Comparison of ENCODE assay signal across 1 cellular context in the genomic region with DNA sequence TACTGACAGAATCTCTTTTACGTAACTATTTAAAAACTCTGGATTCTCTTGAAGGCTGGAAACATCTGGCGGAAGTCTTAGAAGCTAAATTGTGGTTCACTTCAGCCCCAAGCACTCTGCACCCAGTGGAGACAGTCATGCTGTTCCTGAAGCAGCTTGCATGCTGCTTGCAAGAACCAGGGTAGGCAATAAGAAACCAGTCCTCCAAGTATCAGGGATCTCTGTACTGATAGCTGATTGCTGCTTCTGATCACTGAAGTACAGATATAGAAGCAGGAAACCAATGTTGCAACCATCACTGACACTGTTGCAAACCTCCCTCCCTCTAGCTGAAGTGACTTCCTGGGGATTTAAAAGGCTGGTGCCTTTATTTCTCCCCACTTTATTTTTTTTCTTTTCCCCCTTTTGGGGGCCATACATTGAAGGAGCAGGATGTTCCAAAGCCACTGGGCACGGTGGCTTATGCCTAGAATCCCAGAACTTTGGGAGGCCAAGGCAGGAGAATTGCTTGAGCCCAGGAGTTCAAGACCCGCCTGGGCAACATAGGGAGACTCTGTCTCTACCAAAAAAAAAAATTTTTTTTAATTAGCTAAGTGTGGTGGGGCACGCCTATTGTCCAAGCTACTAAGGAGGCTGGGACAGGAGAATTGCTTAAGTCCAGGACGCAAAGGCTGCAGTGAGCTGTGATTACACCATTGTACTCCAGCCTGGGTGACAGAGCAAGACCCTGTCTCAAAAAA.
TF ChIP-seq lines count a peak whose summit lies in the region.

No MANE protein-coding gene starts in this region.

TF ChIP-seq in GM12878, 131 proteins besides CTCF, POLR2A, EP300 and RAD21:
- TF ChIP-seq ZNF217 (IDR thresholded peaks at IDR 0.05) (no peak), RUNX3 (IDR thresholded peaks at IDR 0.05; ENCODE audit: low read length) (peak; percentile 85), GABPA (IDR thresholded peaks at IDR 0.05; ENCODE audit: low read depth) (no peak), TCF12 (IDR thresholded peaks at IDR 0.05; ENCODE audit: low read depth, low read length) (0 out of 2 replicates have a peak, but pooled peaks have one; percentile 50), MEF2A (IDR thresholded peaks at IDR 0.05; ENCODE audit: insufficient read depth, low read depth, low read length) (0 out of 2 replicates have a peak, but pooled peaks have one; percentile 35), EED (IDR thresholded peaks at IDR 0.05; ENCODE audit: low read depth) (peak; percentile 66), FOXK2 (IDR thresholded peaks at IDR 0.05) (no peak), SIN3A (IDR thresholded peaks at IDR 0.05; ENCODE audit: low read depth, low read length) (no peak), RAD51 (IDR thresholded peaks at IDR 0.05) (no peak), CREM (IDR thresholded peaks at IDR 0.05; ENCODE audit: low read depth) (peak; percentile 13; the same call in 1 of the 2 replicates), CBX5 (IDR thresholded peaks at IDR 0.05; ENCODE audit: low read depth) (peak; percentile 87; the same call in 1 of the 2 replicates), ZSCAN29 (IDR thresholded peaks at IDR 0.05) (no peak), CREB1 (IDR thresholded peaks at IDR 0.05; ENCODE audit: low read depth) (0 out of 2 replicates have a peak, but pooled peaks have one; percentile 15), TCF3 (IDR thresholded peaks at IDR 0.05; ENCODE audit: borderline replicate concordance, insufficient read depth, low read depth, low read length) (peak; percentile 90; the same call in 1 of the 2 replicates), MEF2B (IDR thresholded peaks at IDR 0.05; ENCODE audit: partially characterized antibody, poor library complexity, severe bottlenecking) (no peak)
TF ChIP-seq in GM12878: peak in this region for 8.
